ENCODE assay signal across 23 cellular contexts in the genomic region with DNA sequence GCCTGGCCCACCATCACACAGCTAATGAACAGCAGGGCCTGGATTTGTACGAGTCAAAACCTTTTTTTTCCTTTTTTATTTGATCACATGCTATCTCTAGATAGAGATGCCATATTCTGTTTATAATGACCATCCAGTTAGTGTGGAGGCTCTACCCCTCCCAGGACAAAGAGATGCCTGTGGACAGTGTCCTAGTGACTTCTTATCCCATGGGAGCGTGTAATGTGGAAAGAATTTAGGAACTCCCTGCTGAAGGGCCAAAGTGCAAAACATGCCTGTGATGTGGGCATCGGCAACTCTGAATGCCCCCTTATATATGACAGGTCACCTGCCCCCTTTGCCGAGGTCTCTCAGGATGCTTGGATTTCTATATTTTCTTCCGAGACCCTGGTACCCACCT.
"Had no signal": no experiment of that assay in that cellular context is flagged by ENCODE, and none has a peak within 500 bp of the region (broad histone marks: within the 10 kb centered on the region; RNA-seq: fewer than 3 reads in every experiment).

No MANE protein-coding gene starts in this region.

- H3K27me3 ChIP-seq: gastrocnemius medialis had no signal

- H3K36me3 ChIP-seq: esophagus muscularis mucosa, gastrocnemius medialis, heart right ventricle, left lung, lower lobe of right lung had no signal

- ATAC-seq: foreskin keratinocyte; gastrocnemius medialis; heart right ventricle; left cardiac atrium; left lung; left ventricle myocardium superior; lower lobe of right lung; naive thymus-derived CD4-positive, alpha-beta T cell had no signal

- H3K4me3 ChIP-seq: coronary artery, dorsolateral prefrontal cortex, esophagus muscularis mucosa, gastrocnemius medialis, heart right ventricle, left lung, lower lobe of right lung had no signal

- H3K9me3 ChIP-seq: esophagus muscularis mucosa, gastrocnemius medialis, heart right ventricle, left lung, lower lobe of right lung had no signal

- H3K27ac ChIP-seq: coronary artery, dorsolateral prefrontal cortex, esophagus muscularis mucosa, foreskin keratinocyte, gastrocnemius medialis, heart right ventricle, left lung, lower lobe of right lung had no signal

- FAIRE-seq: colon, endometrium, islet of Langerhans, keratinocyte had no signal

- H3K4me1 ChIP-seq: foreskin keratinocyte, gastrocnemius medialis had no signal

- DNase-seq: dermis blood vessel endothelial cell; dorsolateral prefrontal cortex; effector CD4-positive, alpha-beta T cell; effector memory CD4-positive, alpha-beta T cell; foreskin keratinocyte; gastrocnemius medialis; glutamatergic neuron; head of caudate nucleus; heart right ventricle; hippocampal formation; left cardiac atrium; left lung; left ventricle myocardium superior; lower lobe of right lung; mesenchymal stem cell; midbrain; naive thymus-derived CD4-positive, alpha-beta T cell had no signal
